In genomic region chr12:46391630-46392029, GRCh38 we compare ENCODE assay signal across 17 cellular contexts. TPM values are rescaled to one million over a fixed set of nuclear protein-coding genes. Genes with fewer than 3 reads are reported as not detected.
DNase-seq lines count a peak whose midpoint lies in the region; ATAC-seq, FAIRE-seq and TF ChIP-seq lines count a peak whose summit lies in the region.
"Had no signal": no experiment of that assay in that cellular context is flagged by ENCODE, and none has a peak within 500 bp of the region (broad histone marks: within the 10 kb centered on the region; RNA-seq: fewer than 3 reads in every experiment).

No MANE protein-coding gene starts in this region.

- ATAC-seq in thoracic aorta (ENCODE audit: insufficient number of reproducible peaks, low FRiP score, low read depth) (no peak), GM18858 (IDR thresholded peaks at IDR 0.05; ENCODE audit: unreplicated experiment) (no peak)
- ATAC-seq: CD8-positive, alpha-beta T cell; psoas muscle had no signal

- H3K27ac ChIP-seq in KOPT-K1 (ENCODE audit: low read depth, low read length, poor library complexity, severe bottlenecking) (peak overlapping the region; percentile 29), keratinocyte (ENCODE audit: control insufficient read depth, insufficient read depth, low read length) (peak overlapping the region; percentile 51), thoracic aorta (peak overlapping the region; percentile 57 to 96)

- H4K20me1 ChIP-seq in keratinocyte (ENCODE audit: control insufficient read depth, extremely low read depth, insufficient read depth, low read length), result no peaks in the 10 kb centered on the region

- H3K4me1 ChIP-seq in keratinocyte (ENCODE audit: control insufficient read depth, extremely low read depth, insufficient read depth, low read length), result peaks cover 62% of the 10 kb centered on the region
- H3K4me1 ChIP-seq in thoracic aorta (ENCODE audit: control insufficient read depth in 1 of 2, low read depth in 2 of 2), result peaks cover 42 to 53% of the 10 kb centered on the region in 2 donors

- H3K9ac ChIP-seq in keratinocyte (ENCODE audit: control insufficient read depth, extremely low read depth, insufficient read depth, low read length), result peak overlapping the region; percentile 18

- H3K4me3 ChIP-seq in astrocyte of the cerebellum (ENCODE audit: low read depth, low read length) (no peak overlapping the region), keratinocyte (ENCODE audit: control insufficient read depth in 2 of 3, extremely low read depth in 1 of 3, insufficient read depth in 2 of 3, low read depth in 1 of 3, low read length in 3 of 3) (no peak overlapping the region), thoracic aorta (no peak overlapping the region)
- H3K4me3 ChIP-seq: psoas muscle had no signal

- no peak overlapping the region for H2AFZ ChIP-seq in keratinocyte (ENCODE audit: control insufficient read depth, low read length)

- H3K79me2 ChIP-seq in keratinocyte (ENCODE audit: control insufficient read depth, insufficient read depth, low read length), result no peaks in the 10 kb centered on the region

- DNase-seq in astrocyte of the cerebellum (ENCODE audit: low read depth) (peak; percentile 79), keratinocyte (ENCODE audit: low read depth, low spot score) (no peak), thoracic aorta (ENCODE audit: low spot score) (no peak), glutamatergic neuron (no peak), D341Med (ENCODE audit: low spot score) (no peak)
- DNase-seq: CD8-positive, alpha-beta T cell; EL; islet precursor cell; Karpas-422; NCI-H1694; NCI-H774; psoas muscle had no signal

- H3K9me1 ChIP-seq in keratinocyte (ENCODE audit: control insufficient read depth, extremely low read depth, insufficient read depth, low read length), result no peaks in the 10 kb centered on the region

- in situ Hi-C loops in astrocyte of the cerebellum (cut with HindIII; ENCODE audit: low sequenced_read_pairs), result no loop called here

- H3K36me3 ChIP-seq in KOPT-K1 (ENCODE audit: insufficient read depth, low read length), result no peaks in the 10 kb centered on the region
- peaks cover 0 to 3% of the 10 kb centered on the region in 2 experiments for H3K36me3 ChIP-seq in keratinocyte (ENCODE audit: control insufficient read depth in 2 of 2, extremely low read depth in 1 of 2, insufficient read depth in 2 of 2, low read length in 2 of 2)
- H3K36me3 ChIP-seq in thoracic aorta, result no peaks in the 10 kb centered on the region

- H3K4me1 Mint-ChIP-seq in glutamatergic neuron (ENCODE audit: low read depth, unreplicated experiment), result peaks cover 27% of the 10 kb centered on the region

- no peak overlapping the region for H3K4me3 Mint-ChIP-seq in glutamatergic neuron (ENCODE audit: unreplicated experiment)
- H3K4me3 Mint-ChIP-seq: activated CD8-positive, alpha-beta T cell treated with anti-CD3 and anti-CD28 coated beads for 36 hours; CD8-positive, alpha-beta T cell had no signal

- FAIRE-seq in keratinocyte (lab: Jason Lieb, UNC), result no peak
- FAIRE-seq: urothelium cell line had no signal

- no peaks in the 10 kb centered on the region for H3K27me3 ChIP-seq in keratinocyte (ENCODE audit: control insufficient read depth, extremely low read depth, insufficient read depth, low read length)
- H3K27me3 ChIP-seq in thoracic aorta (replicated peaks; ENCODE audit: insufficient read depth), result no peaks in the 10 kb centered on the region

- dilution Hi-C loops in keratinocyte (cut with MboI; ENCODE audit: extremely low pct_ligation_motif_present, low sequenced_read_pairs), result no loop called here

- no peaks in the 10 kb centered on the region for H3K36me3 Mint-ChIP-seq in glutamatergic neuron (ENCODE audit: unreplicated experiment)

- no peaks in the 10 kb centered on the region for H3K27me3 Mint-ChIP-seq in glutamatergic neuron (ENCODE audit: unreplicated experiment)
- H3K27me3 Mint-ChIP-seq: activated CD8-positive, alpha-beta T cell treated with anti-CD3 and anti-CD28 coated beads for 36 hours had no signal

- H3K9me3 ChIP-seq in KOPT-K1 (ENCODE audit: insufficient read depth, low read length, poor library complexity, severe bottlenecking) (peaks cover 12% of the 10 kb centered on the region), keratinocyte (ENCODE audit: control insufficient read depth, low read depth, low read length) (no peaks in the 10 kb centered on the region), thoracic aorta (no peaks in the 10 kb centered on the region)
- H3K9me3 ChIP-seq: psoas muscle had no signal

- peak overlapping the region; percentile 12 for H3K4me2 ChIP-seq in keratinocyte (ENCODE audit: control insufficient read depth, extremely low read depth, insufficient read depth, low read depth, low read length)

- no peaks in the 10 kb centered on the region for H3K9me3 Mint-ChIP-seq in glutamatergic neuron (ENCODE audit: unreplicated experiment)
- H3K9me3 Mint-ChIP-seq: activated CD8-positive, alpha-beta T cell treated with anti-CD3 and anti-CD28 coated beads for 36 hours; activated T-helper 2 cell treated with anti-CD3 and anti-CD28 coated beads, Interferon-gamma antibody, Interleukin-2, Interleukin-4, amounts not matched to agents 10 μg/mL and 5 μg/mL and 100 μg/mL, durations not matched to agents 14 hours and 24 hours and 36 hours; CD8-positive, alpha-beta T cell had no signal

- H3K27ac Mint-ChIP-seq in glutamatergic neuron (ENCODE audit: unreplicated experiment), result no peak overlapping the region
- H3K27ac Mint-ChIP-seq: CD8-positive, alpha-beta T cell had no signal

- TF ChIP-seq CTCF in astrocyte of the cerebellum (IDR thresholded peaks at IDR 0.05; ENCODE audit: low read depth, low read length, missing control alignments), result no peak
- TF ChIP-seq CTCF in keratinocyte (optimal IDR thresholded peaks at IDR 0.05 in 1 of 3, IDR thresholded peaks at IDR 0.05 in 1 of 3, conservative IDR thresholded peaks at IDR 0.05 in 1 of 3; ENCODE audit: extremely low read depth in 1 of 3, insufficient read depth in 2 of 3, low read length in 3 of 3), result no peak
- TF ChIP-seq CTCF in thoracic aorta (IDR thresholded peaks at IDR 0.05), result no peak
- no peak for TF ChIP-seq CTCF in glutamatergic neuron (IDR thresholded peaks at IDR 0.05; ENCODE audit: partially characterized antibody, unreplicated experiment)

RNA-seq across cellular contexts. Expression of gene SLC38A2, which starts 19.1 kb away (rescaled TPM):
- 213 to 577 TPM (median 375 TPM) in 3 replicates for polyA plus RNA-seq in keratinocyte
- polyA plus RNA-seq in keratinocyte (2011; ENCODE audit: low read depth), result 528 TPM
- 64.1 and 143 TPM in 2 replicates for polyA plus RNA-seq in keratinocyte (2011; cell fraction: cytosol; rRNA removed)
- polyA plus RNA-seq in keratinocyte (2011; cell fraction: nucleus; rRNA removed), result 720 and 1,040 TPM in 2 replicates
- 229 and 376 TPM in 2 replicates for polyA plus RNA-seq in keratinocyte (2012; ENCODE audit: low replicate concordance)
- 238 to 790 TPM (median 512 TPM) in 3 replicates for polyA minus RNA-seq in keratinocyte
- polyA minus RNA-seq in keratinocyte (2011; cell fraction: cytosol; rRNA and poly(A)+ RNA removed), result 139 TPM
- 1,093 and 1,815 TPM in 2 replicates for polyA minus RNA-seq in keratinocyte (2011; cell fraction: nucleus; rRNA and poly(A)+ RNA removed)
- total RNA-seq in thoracic aorta, result 100 to 1,000 TPM; 334 to 384 TPM
- 262 TPM for total RNA-seq in glutamatergic neuron (ENCODE audit: unreplicated experiment)
